ENCODE assay signal across 8 cellular contexts in genomic region chr13:91347996-91348905, GRCh38.
DNase-seq lines count a peak whose midpoint lies in the region; ATAC-seq and TF ChIP-seq lines count a peak whose summit lies in the region.

No MANE protein-coding gene starts in this region.

- H3K4me2 ChIP-seq in KMS-11 = no peak overlapping the region

- H3K27ac ChIP-seq in KMS-11 = peak overlapping the region; percentile 92
- H3K27ac ChIP-seq in effector memory CD4-positive, alpha-beta T cell (ENCODE audit: insufficient read depth, low read length, poor library complexity, severe bottlenecking) = peak overlapping the region; percentile 69

- peak; percentile 25 for ATAC-seq in GM21576 (IDR thresholded peaks at IDR 0.05; ENCODE audit: unreplicated experiment)

- H2AFZ ChIP-seq in KMS-11 (ENCODE audit: low read depth) = no peak overlapping the region

- H3K9me3 ChIP-seq in effector memory CD4-positive, alpha-beta T cell (ENCODE audit: control insufficient read depth, low read length) = no peaks in the 10 kb centered on the region

- DNase-seq in GM03348 (ENCODE audit: low spot score) = peak; percentile 88
- peak; percentile 25 to 62 for DNase-seq in activated CD8-positive, alpha-beta memory T cell treated with anti-CD3 and anti-CD28 coated beads for 1 hour (ENCODE audit: extremely low read depth in 1 of 2, low read depth in 1 of 2)
- peak; percentile 43 to 51 (median 51) for DNase-seq in effector memory CD4-positive, alpha-beta T cell
- DNase-seq in midbrain (lab: John Stamatoyannopoulos, UW) = peak; percentile 37
- peak; percentile 42 to 51 for DNase-seq in stimulated activated CD8-positive, alpha-beta memory T cell treated with anti-CD3 and anti-CD28 coated beads, Interleukin-4, amount 100 ng/mL, for 1 hour (ENCODE audit: low read depth in 2 of 2, low spot score in 1 of 2)
- DNase-seq in DMS153 (lab: John Stamatoyannopoulos, UW) = no peak

- H3K4me3 ChIP-seq in KMS-11 (IDR thresholded peaks at IDR 0.05; ENCODE audit: insufficient read depth, low read depth, low read length) = no peak overlapping the region
- peak overlapping the region; percentile 63 for H3K4me3 ChIP-seq in effector memory CD4-positive, alpha-beta T cell (ENCODE audit: insufficient read depth, low read depth, low read length, poor library complexity, severe bottlenecking)

- H3K27me3 ChIP-seq in KMS-11 (ENCODE audit: insufficient read depth, low read depth) = no peaks in the 10 kb centered on the region
- H3K27me3 ChIP-seq in effector memory CD4-positive, alpha-beta T cell (replicated peaks; ENCODE audit: control insufficient read depth, insufficient read depth, low read length, poor library complexity, severe bottlenecking) = no peaks in the 10 kb centered on the region

- peak overlapping the region; percentile 96 for H3K9ac ChIP-seq in KMS-11

- peaks cover 25% of the 10 kb centered on the region; the same call in 1 of the 2 replicates for H3K36me3 ChIP-seq in KMS-11 (ENCODE audit: insufficient read depth)
- H3K36me3 ChIP-seq in effector memory CD4-positive, alpha-beta T cell (ENCODE audit: control insufficient read depth, insufficient read depth, low read length) = peaks cover 8% of the 10 kb centered on the region

- H4K20me1 ChIP-seq in KMS-11 (ENCODE audit: insufficient read depth) = peaks cover 20% of the 10 kb centered on the region; the same call in 1 of the 2 replicates

- H3K79me2 ChIP-seq in KMS-11 (ENCODE audit: insufficient read depth, low read depth) = peaks cover 38% of the 10 kb centered on the region

- peaks cover 28% of the 10 kb centered on the region for H3K4me1 ChIP-seq in KMS-11 (ENCODE audit: low read depth, poor library complexity, severe bottlenecking)
- H3K4me1 ChIP-seq in effector memory CD4-positive, alpha-beta T cell (ENCODE audit: control insufficient read depth, insufficient read depth, low read length, poor library complexity, severe bottlenecking) = peaks cover 6% of the 10 kb centered on the region

- no peak for TF ChIP-seq CTCF in KMS-11 (conservative IDR thresholded peaks at IDR 0.05; ENCODE audit: low read depth, low read length)
